In the genomic region with DNA sequence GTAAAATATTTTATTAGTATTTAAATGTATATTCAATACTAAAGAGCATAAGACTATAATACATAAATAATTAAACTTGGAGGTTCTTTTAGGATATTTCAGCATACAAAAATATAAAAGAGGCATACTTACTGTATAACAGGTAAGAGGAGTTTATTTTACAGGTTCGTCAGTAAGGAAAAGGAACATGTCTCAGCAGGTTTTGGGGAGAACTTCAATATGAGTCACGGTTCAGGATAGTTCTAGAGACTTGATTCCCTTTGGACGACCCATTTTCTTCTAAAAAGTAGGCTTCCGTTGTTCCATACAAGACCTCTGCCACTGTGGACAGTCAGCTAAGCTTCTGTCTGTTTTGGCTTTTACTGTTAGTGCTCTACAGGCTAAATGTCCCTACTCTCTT, we compare ENCODE assay signal across 2 cellular contexts.
TF ChIP-seq lines count a peak whose summit lies in the region.

No MANE protein-coding gene starts in this region.

TF ChIP-seq in HCT116, 20 proteins besides CTCF, POLR2A, EP300 and RAD21:
- TF ChIP-seq EZH2 (IDR thresholded peaks at IDR 0.05) (no peak), CEBPB (IDR thresholded peaks at IDR 0.05; ENCODE audit: low read depth) (no peak), SRF (IDR thresholded peaks at IDR 0.05; ENCODE audit: low read depth) (no peak), SP1 (IDR thresholded peaks at IDR 0.05; ENCODE audit: low read depth) (no peak), TCF7L2 (IDR thresholded peaks at IDR 0.05; ENCODE audit: borderline replicate concordance, extremely low read depth, insufficient read depth, insufficient read length) (no peak), SIN3A (IDR thresholded peaks at IDR 0.05; ENCODE audit: low read depth) (no peak), ZFX (IDR thresholded peaks at IDR 0.05) (no peak), JUND (IDR thresholded peaks at IDR 0.05) (no peak), ELF1 (IDR thresholded peaks at IDR 0.05; ENCODE audit: borderline replicate concordance, low read depth) (no peak), MAX (IDR thresholded peaks at IDR 0.05) (no peak), EZH2phosphoT487 (IDR thresholded peaks at IDR 0.05; ENCODE audit: borderline replicate concordance) (no peak), ATF3 (IDR thresholded peaks at IDR 0.05) (no peak), POLR2AphosphoS5 (IDR thresholded peaks at IDR 0.05; ENCODE audit: low read depth, low read length) (no peak), EGR1 (IDR thresholded peaks at IDR 0.05; ENCODE audit: low read depth) (no peak), FOSL1 (IDR thresholded peaks at IDR 0.05; ENCODE audit: low read depth) (no peak), CBX3 (IDR thresholded peaks at IDR 0.05; ENCODE audit: low read depth) (no peak), YY1 (IDR thresholded peaks at IDR 0.05; ENCODE audit: extremely low read depth, insufficient replicate concordance, low read depth, low read length) (no peak), ZNF274 (IDR thresholded peaks at IDR 0.05; ENCODE audit: low read depth, low read length) (no peak)
- TF ChIP-seq, protein P1, sequence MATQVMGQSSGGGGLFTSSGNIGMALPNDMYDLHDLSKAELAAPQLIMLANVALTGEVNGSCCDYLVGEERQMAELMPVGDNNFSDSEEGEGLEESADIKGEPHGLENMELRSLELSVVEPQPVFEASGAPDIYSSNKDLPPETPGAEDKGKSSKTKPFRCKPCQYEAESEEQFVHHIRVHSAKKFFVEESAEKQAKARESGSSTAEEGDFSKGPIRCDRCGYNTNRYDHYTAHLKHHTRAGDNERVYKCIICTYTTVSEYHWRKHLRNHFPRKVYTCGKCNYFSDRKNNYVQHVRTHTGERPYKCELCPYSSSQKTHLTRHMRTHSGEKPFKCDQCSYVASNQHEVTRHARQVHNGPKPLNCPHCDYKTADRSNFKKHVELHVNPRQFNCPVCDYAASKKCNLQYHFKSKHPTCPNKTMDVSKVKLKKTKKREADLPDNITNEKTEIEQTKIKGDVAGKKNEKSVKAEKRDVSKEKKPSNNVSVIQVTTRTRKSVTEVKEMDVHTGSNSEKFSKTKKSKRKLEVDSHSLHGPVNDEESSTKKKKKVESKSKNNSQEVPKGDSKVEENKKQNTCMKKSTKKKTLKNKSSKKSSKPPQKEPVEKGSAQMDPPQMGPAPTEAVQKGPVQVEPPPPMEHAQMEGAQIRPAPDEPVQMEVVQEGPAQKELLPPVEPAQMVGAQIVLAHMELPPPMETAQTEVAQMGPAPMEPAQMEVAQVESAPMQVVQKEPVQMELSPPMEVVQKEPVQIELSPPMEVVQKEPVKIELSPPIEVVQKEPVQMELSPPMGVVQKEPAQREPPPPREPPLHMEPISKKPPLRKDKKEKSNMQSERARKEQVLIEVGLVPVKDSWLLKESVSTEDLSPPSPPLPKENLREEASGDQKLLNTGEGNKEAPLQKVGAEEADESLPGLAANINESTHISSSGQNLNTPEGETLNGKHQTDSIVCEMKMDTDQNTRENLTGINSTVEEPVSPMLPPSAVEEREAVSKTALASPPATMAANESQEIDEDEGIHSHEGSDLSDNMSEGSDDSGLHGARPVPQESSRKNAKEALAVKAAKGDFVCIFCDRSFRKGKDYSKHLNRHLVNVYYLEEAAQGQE (IDR thresholded peaks at IDR 0.05; ENCODE audit: low read depth), result no peak
- TF ChIP-seq, protein P2, sequence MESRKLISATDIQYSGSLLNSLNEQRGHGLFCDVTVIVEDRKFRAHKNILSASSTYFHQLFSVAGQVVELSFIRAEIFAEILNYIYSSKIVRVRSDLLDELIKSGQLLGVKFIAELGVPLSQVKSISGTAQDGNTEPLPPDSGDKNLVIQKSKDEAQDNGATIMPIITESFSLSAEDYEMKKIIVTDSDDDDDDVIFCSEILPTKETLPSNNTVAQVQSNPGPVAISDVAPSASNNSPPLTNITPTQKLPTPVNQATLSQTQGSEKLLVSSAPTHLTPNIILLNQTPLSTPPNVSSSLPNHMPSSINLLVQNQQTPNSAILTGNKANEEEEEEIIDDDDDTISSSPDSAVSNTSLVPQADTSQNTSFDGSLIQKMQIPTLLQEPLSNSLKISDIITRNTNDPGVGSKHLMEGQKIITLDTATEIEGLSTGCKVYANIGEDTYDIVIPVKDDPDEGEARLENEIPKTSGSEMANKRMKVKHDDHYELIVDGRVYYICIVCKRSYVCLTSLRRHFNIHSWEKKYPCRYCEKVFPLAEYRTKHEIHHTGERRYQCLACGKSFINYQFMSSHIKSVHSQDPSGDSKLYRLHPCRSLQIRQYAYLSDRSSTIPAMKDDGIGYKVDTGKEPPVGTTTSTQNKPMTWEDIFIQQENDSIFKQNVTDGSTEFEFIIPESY (IDR thresholded peaks at IDR 0.05; ENCODE audit: extremely low read depth, insufficient replicate concordance, low read length), result no peak

TF ChIP-seq in H1, 55 proteins besides CTCF, POLR2A, EP300 and RAD21:
- no peak for TF ChIP-seq NRF1 (IDR thresholded peaks at IDR 0.05; ENCODE audit: low read depth, low read length)
- TF ChIP-seq ASH2L (IDR thresholded peaks at IDR 0.05; ENCODE audit: low read length), result no peak
- TF ChIP-seq SIX5 (IDR thresholded peaks at IDR 0.05; ENCODE audit: low read depth, low read length), result no peak
- TF ChIP-seq, protein P3, sequence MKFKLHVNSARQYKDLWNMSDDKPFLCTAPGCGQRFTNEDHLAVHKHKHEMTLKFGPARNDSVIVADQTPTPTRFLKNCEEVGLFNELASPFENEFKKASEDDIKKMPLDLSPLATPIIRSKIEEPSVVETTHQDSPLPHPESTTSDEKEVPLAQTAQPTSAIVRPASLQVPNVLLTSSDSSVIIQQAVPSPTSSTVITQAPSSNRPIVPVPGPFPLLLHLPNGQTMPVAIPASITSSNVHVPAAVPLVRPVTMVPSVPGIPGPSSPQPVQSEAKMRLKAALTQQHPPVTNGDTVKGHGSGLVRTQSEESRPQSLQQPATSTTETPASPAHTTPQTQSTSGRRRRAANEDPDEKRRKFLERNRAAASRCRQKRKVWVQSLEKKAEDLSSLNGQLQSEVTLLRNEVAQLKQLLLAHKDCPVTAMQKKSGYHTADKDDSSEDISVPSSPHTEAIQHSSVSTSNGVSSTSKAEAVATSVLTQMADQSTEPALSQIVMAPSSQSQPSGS (IDR thresholded peaks at IDR 0.05; ENCODE audit: low read length), result no peak
- TF ChIP-seq CHD7 (IDR thresholded peaks at IDR 0.05; ENCODE audit: insufficient replicate concordance, low read length), result no peak
- TF ChIP-seq BACH1 (IDR thresholded peaks at IDR 0.05; ENCODE audit: low read length), result no peak
- no peak for TF ChIP-seq RBBP5 (IDR thresholded peaks at IDR 0.05; ENCODE audit: borderline replicate concordance, low read depth, low read length)
- no peak for TF ChIP-seq POU5F1 (IDR thresholded peaks at IDR 0.05; ENCODE audit: low read depth, low read length)
- TF ChIP-seq E2F6 (IDR thresholded peaks at IDR 0.05), result no peak
- TF ChIP-seq MAX (IDR thresholded peaks at IDR 0.05), result no peak
- TF ChIP-seq BRCA1 (IDR thresholded peaks at IDR 0.05; ENCODE audit: low read depth, low read length), result no peak
